In the genomic region with DNA sequence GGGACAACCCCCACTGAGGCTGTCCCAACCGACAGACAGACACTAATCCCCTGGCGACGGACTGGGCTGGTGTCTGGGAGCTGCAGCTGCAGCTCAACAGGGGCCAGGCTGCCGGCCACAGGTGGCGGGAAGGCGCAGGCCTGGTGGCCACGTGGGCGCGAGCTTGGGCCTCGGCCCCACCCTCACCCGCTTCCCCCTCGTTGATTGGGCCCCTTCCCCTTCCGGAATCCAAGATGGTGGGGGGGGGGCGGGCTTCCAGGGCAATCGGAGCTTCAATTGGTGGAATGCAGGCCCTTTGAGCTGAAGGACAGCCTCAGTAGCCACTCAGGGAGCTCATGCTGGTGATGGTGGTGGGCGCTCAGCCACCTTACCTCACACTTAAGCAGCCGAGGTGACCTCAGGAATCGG, we compare ENCODE assay signal across 1 cellular context.
TF ChIP-seq lines count a peak whose summit lies in the region.

No MANE protein-coding gene starts in this region.

TF ChIP-seq in K562, 482 proteins besides CTCF, POLR2A, EP300 and RAD21 (continued from another document and continues in another):
- TF ChIP-seq, protein P1, sequence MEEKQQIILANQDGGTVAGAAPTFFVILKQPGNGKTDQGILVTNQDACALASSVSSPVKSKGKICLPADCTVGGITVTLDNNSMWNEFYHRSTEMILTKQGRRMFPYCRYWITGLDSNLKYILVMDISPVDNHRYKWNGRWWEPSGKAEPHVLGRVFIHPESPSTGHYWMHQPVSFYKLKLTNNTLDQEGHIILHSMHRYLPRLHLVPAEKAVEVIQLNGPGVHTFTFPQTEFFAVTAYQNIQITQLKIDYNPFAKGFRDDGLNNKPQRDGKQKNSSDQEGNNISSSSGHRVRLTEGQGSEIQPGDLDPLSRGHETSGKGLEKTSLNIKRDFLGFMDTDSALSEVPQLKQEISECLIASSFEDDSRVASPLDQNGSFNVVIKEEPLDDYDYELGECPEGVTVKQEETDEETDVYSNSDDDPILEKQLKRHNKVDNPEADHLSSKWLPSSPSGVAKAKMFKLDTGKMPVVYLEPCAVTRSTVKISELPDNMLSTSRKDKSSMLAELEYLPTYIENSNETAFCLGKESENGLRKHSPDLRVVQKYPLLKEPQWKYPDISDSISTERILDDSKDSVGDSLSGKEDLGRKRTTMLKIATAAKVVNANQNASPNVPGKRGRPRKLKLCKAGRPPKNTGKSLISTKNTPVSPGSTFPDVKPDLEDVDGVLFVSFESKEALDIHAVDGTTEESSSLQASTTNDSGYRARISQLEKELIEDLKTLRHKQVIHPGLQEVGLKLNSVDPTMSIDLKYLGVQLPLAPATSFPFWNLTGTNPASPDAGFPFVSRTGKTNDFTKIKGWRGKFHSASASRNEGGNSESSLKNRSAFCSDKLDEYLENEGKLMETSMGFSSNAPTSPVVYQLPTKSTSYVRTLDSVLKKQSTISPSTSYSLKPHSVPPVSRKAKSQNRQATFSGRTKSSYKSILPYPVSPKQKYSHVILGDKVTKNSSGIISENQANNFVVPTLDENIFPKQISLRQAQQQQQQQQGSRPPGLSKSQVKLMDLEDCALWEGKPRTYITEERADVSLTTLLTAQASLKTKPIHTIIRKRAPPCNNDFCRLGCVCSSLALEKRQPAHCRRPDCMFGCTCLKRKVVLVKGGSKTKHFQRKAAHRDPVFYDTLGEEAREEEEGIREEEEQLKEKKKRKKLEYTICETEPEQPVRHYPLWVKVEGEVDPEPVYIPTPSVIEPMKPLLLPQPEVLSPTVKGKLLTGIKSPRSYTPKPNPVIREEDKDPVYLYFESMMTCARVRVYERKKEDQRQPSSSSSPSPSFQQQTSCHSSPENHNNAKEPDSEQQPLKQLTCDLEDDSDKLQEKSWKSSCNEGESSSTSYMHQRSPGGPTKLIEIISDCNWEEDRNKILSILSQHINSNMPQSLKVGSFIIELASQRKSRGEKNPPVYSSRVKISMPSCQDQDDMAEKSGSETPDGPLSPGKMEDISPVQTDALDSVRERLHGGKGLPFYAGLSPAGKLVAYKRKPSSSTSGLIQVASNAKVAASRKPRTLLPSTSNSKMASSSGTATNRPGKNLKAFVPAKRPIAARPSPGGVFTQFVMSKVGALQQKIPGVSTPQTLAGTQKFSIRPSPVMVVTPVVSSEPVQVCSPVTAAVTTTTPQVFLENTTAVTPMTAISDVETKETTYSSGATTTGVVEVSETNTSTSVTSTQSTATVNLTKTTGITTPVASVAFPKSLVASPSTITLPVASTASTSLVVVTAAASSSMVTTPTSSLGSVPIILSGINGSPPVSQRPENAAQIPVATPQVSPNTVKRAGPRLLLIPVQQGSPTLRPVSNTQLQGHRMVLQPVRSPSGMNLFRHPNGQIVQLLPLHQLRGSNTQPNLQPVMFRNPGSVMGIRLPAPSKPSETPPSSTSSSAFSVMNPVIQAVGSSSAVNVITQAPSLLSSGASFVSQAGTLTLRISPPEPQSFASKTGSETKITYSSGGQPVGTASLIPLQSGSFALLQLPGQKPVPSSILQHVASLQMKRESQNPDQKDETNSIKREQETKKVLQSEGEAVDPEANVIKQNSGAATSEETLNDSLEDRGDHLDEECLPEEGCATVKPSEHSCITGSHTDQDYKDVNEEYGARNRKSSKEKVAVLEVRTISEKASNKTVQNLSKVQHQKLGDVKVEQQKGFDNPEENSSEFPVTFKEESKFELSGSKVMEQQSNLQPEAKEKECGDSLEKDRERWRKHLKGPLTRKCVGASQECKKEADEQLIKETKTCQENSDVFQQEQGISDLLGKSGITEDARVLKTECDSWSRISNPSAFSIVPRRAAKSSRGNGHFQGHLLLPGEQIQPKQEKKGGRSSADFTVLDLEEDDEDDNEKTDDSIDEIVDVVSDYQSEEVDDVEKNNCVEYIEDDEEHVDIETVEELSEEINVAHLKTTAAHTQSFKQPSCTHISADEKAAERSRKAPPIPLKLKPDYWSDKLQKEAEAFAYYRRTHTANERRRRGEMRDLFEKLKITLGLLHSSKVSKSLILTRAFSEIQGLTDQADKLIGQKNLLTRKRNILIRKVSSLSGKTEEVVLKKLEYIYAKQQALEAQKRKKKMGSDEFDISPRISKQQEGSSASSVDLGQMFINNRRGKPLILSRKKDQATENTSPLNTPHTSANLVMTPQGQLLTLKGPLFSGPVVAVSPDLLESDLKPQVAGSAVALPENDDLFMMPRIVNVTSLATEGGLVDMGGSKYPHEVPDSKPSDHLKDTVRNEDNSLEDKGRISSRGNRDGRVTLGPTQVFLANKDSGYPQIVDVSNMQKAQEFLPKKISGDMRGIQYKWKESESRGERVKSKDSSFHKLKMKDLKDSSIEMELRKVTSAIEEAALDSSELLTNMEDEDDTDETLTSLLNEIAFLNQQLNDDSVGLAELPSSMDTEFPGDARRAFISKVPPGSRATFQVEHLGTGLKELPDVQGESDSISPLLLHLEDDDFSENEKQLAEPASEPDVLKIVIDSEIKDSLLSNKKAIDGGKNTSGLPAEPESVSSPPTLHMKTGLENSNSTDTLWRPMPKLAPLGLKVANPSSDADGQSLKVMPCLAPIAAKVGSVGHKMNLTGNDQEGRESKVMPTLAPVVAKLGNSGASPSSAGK (IDR thresholded peaks at IDR 0.05), result peak; percentile 76
- TF ChIP-seq SMAD4 (CRISPR knock-in tag; conservative IDR thresholded peaks at IDR 0.05), result no peak
- TF ChIP-seq, protein P2, sequence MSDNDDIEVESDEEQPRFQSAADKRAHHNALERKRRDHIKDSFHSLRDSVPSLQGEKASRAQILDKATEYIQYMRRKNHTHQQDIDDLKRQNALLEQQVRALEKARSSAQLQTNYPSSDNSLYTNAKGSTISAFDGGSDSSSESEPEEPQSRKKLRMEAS (CRISPR knock-in tag; IDR thresholded peaks at IDR 0.05), result peak; percentile 71; the same call in 1 of the 2 replicates
- TF ChIP-seq ZNF830 (CRISPR knock-in tag; IDR thresholded peaks at IDR 0.05), result no peak
- no peak for TF ChIP-seq TGIF2 (CRISPR knock-in tag; IDR thresholded peaks at IDR 0.05)
- no peak for TF ChIP-seq BDP1 (IDR thresholded peaks at IDR 0.05; ENCODE audit: insufficient read depth, insufficient read length)
- TF ChIP-seq, protein P3, sequence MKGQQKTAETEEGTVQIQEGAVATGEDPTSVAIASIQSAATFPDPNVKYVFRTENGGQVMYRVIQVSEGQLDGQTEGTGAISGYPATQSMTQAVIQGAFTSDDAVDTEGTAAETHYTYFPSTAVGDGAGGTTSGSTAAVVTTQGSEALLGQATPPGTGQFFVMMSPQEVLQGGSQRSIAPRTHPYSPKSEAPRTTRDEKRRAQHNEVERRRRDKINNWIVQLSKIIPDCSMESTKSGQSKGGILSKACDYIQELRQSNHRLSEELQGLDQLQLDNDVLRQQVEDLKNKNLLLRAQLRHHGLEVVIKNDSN (CRISPR knock-in tag; IDR thresholded peaks at IDR 0.05), result peak; percentile 45; the same call in 1 of the 2 replicates
- no peak for TF ChIP-seq EP400 (IDR thresholded peaks at IDR 0.05)
- TF ChIP-seq, protein P4, sequence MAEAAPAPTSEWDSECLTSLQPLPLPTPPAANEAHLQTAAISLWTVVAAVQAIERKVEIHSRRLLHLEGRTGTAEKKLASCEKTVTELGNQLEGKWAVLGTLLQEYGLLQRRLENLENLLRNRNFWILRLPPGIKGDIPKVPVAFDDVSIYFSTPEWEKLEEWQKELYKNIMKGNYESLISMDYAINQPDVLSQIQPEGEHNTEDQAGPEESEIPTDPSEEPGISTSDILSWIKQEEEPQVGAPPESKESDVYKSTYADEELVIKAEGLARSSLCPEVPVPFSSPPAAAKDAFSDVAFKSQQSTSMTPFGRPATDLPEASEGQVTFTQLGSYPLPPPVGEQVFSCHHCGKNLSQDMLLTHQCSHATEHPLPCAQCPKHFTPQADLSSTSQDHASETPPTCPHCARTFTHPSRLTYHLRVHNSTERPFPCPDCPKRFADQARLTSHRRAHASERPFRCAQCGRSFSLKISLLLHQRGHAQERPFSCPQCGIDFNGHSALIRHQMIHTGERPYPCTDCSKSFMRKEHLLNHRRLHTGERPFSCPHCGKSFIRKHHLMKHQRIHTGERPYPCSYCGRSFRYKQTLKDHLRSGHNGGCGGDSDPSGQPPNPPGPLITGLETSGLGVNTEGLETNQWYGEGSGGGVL (CRISPR knock-in tag; IDR thresholded peaks at IDR 0.05), result no peak
- TF ChIP-seq, protein P5, sequence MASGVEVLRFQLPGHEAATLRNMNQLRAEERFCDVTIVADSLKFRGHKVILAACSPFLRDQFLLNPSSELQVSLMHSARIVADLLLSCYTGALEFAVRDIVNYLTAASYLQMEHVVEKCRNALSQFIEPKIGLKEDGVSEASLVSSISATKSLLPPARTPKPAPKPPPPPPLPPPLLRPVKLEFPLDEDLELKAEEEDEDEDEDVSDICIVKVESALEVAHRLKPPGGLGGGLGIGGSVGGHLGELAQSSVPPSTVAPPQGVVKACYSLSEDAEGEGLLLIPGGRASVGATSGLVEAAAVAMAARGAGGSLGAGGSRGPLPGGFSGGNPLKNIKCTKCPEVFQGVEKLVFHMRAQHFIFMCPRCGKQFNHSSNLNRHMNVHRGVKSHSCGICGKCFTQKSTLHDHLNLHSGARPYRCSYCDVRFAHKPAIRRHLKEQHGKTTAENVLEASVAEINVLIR (CRISPR knock-in tag; IDR thresholded peaks at IDR 0.05), result no peak
- TF ChIP-seq, protein P6, sequence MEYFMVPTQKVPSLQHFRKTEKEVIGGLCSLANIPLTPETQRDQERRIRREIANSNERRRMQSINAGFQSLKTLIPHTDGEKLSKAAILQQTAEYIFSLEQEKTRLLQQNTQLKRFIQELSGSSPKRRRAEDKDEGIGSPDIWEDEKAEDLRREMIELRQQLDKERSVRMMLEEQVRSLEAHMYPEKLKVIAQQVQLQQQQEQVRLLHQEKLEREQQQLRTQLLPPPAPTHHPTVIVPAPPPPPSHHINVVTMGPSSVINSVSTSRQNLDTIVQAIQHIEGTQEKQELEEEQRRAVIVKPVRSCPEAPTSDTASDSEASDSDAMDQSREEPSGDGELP (CRISPR knock-in tag; IDR thresholded peaks at IDR 0.05; ENCODE audit: borderline replicate concordance), result peak; percentile 19; the same call in 1 of the 2 replicates
- TF ChIP-seq, protein P7, sequence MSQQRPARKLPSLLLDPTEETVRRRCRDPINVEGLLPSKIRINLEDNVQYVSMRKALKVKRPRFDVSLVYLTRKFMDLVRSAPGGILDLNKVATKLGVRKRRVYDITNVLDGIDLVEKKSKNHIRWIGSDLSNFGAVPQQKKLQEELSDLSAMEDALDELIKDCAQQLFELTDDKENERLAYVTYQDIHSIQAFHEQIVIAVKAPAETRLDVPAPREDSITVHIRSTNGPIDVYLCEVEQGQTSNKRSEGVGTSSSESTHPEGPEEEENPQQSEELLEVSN (IDR thresholded peaks at IDR 0.05; ENCODE audit: borderline replicate concordance in 1 of 2, extremely low read depth in 1 of 2, insufficient read depth in 1 of 2, insufficient read length in 1 of 2, low read depth in 1 of 2, low read length in 1 of 2, poor library complexity in 1 of 2, severe bottlenecking in 1 of 2), result peak; percentile 92 to 97
- TF ChIP-seq CREBBP (IDR thresholded peaks at IDR 0.05; ENCODE audit: low read depth, low read length), result no peak
- TF ChIP-seq MTF1 (CRISPR knock-in tag; IDR thresholded peaks at IDR 0.05; ENCODE audit: borderline replicate concordance), result no peak
- TF ChIP-seq ADNP (tag; IDR thresholded peaks at IDR 0.05), result no peak
- TF ChIP-seq ILF3 (IDR thresholded peaks at IDR 0.05; ENCODE audit: borderline replicate concordance), result no peak
- TF ChIP-seq CXXC5 (CRISPR knock-in tag; IDR thresholded peaks at IDR 0.05), result no peak
- peak; percentile 14 for TF ChIP-seq NFYB (IDR thresholded peaks at IDR 0.05; ENCODE audit: extremely low read depth, insufficient read length)
- TF ChIP-seq POLR2AphosphoS2 (IDR thresholded peaks at IDR 0.05; ENCODE audit: low read length), result no peak
- TF ChIP-seq RBM34 (IDR thresholded peaks at IDR 0.05; ENCODE audit: borderline replicate concordance, insufficient read depth, low read length), result no peak
- TF ChIP-seq, protein P8, sequence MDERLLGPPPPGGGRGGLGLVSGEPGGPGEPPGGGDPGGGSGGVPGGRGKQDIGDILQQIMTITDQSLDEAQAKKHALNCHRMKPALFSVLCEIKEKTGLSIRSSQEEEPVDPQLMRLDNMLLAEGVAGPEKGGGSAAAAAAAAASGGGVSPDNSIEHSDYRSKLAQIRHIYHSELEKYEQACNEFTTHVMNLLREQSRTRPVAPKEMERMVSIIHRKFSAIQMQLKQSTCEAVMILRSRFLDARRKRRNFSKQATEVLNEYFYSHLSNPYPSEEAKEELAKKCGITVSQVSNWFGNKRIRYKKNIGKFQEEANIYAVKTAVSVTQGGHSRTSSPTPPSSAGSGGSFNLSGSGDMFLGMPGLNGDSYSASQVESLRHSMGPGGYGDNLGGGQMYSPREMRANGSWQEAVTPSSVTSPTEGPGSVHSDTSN (CRISPR knock-in tag; IDR thresholded peaks at IDR 0.05; ENCODE audit: low read depth), result peak; percentile 46; the same call in 1 of the 2 replicates
- TF ChIP-seq, protein P8 (tag; conservative IDR thresholded peaks at IDR 0.05; ENCODE audit: low read depth), result peak; percentile 59; the same call in 1 of the 2 replicates
- TF ChIP-seq GABPA (tag; conservative IDR thresholded peaks at IDR 0.05; ENCODE audit: low read depth), result 0 out of 2 replicates have a peak, but pooled peaks have one; percentile 19
- TF ChIP-seq ZNF3 (CRISPR knock-in tag; IDR thresholded peaks at IDR 0.05), result no peak
- TF ChIP-seq L3MBTL2 (IDR thresholded peaks at IDR 0.05), result peak; percentile 87
- TF ChIP-seq SP2 (IDR thresholded peaks at IDR 0.05; ENCODE audit: extremely low read depth, low read depth, low read length, poor library complexity, severe bottlenecking), result peak; percentile 37
- 0 out of 2 replicates have a peak, but pooled peaks have one; percentile 60 for TF ChIP-seq ZNF232 (CRISPR knock-in tag; IDR thresholded peaks at IDR 0.05)
- TF ChIP-seq, protein P9, sequence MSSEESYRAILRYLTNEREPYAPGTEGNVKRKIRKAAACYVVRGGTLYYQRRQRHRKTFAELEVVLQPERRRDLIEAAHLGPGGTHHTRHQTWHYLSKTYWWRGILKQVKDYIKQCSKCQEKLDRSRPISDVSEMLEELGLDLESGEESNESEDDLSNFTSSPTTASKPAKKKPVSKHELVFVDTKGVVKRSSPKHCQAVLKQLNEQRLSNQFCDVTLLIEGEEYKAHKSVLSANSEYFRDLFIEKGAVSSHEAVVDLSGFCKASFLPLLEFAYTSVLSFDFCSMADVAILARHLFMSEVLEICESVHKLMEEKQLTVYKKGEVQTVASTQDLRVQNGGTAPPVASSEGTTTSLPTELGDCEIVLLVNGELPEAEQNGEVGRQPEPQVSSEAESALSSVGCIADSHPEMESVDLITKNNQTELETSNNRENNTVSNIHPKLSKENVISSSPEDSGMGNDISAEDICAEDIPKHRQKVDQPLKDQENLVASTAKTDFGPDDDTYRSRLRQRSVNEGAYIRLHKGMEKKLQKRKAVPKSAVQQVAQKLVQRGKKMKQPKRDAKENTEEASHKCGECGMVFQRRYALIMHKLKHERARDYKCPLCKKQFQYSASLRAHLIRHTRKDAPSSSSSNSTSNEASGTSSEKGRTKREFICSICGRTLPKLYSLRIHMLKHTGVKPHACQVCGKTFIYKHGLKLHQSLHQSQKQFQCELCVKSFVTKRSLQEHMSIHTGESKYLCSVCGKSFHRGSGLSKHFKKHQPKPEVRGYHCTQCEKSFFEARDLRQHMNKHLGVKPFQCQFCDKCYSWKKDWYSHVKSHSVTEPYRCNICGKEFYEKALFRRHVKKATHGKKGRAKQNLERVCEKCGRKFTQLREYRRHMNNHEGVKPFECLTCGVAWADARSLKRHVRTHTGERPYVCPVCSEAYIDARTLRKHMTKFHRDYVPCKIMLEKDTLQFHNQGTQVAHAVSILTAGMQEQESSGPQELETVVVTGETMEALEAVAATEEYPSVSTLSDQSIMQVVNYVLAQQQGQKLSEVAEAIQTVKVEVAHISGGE (CRISPR knock-in tag; IDR thresholded peaks at IDR 0.05), result peak in 1 of 3 experiments; percentile 52; a peak in 2 of 6 replicates
